1 cellular context compared by ENCODE assay signal in genomic region chr5:28766565-28767158, GRCh38.
TF ChIP-seq lines count a peak whose summit lies in the region.

No MANE protein-coding gene starts in this region.

TF ChIP-seq in WTC11, 78 proteins besides CTCF, POLR2A, EP300 and RAD21 (continued from another document):
- TF ChIP-seq, protein P1, sequence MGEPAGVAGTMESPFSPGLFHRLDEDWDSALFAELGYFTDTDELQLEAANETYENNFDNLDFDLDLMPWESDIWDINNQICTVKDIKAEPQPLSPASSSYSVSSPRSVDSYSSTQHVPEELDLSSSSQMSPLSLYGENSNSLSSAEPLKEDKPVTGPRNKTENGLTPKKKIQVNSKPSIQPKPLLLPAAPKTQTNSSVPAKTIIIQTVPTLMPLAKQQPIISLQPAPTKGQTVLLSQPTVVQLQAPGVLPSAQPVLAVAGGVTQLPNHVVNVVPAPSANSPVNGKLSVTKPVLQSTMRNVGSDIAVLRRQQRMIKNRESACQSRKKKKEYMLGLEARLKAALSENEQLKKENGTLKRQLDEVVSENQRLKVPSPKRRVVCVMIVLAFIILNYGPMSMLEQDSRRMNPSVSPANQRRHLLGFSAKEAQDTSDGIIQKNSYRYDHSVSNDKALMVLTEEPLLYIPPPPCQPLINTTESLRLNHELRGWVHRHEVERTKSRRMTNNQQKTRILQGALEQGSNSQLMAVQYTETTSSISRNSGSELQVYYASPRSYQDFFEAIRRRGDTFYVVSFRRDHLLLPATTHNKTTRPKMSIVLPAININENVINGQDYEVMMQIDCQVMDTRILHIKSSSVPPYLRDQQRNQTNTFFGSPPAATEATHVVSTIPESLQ (CRISPR knock-in tag; IDR thresholded peaks at IDR 0.05): no peak
- TF ChIP-seq ERG (CRISPR knock-in tag; IDR thresholded peaks at IDR 0.05) (no peak), ZNF263 (CRISPR knock-in tag; IDR thresholded peaks at IDR 0.05; ENCODE audit: low read depth) (no peak), E2F5 (CRISPR knock-in tag; IDR thresholded peaks at IDR 0.05) (no peak), ELF4 (CRISPR knock-in tag; IDR thresholded peaks at IDR 0.05; ENCODE audit: low read depth) (no peak), FOXP1 (CRISPR knock-in tag; IDR thresholded peaks at IDR 0.05; ENCODE audit: borderline replicate concordance) (no peak), RELA (CRISPR knock-in tag; IDR thresholded peaks at IDR 0.05; ENCODE audit: borderline replicate concordance) (no peak), ZNF281 (CRISPR knock-in tag; IDR thresholded peaks at IDR 0.05) (no peak), MYBL2 (CRISPR knock-in tag; IDR thresholded peaks at IDR 0.05) (no peak), KAT7 (CRISPR knock-in tag; IDR thresholded peaks at IDR 0.05; ENCODE audit: borderline replicate concordance) (no peak)
- TF ChIP-seq, protein P2, sequence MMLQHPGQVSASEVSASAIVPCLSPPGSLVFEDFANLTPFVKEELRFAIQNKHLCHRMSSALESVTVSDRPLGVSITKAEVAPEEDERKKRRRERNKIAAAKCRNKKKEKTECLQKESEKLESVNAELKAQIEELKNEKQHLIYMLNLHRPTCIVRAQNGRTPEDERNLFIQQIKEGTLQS (CRISPR knock-in tag; conservative IDR thresholded peaks at IDR 0.05): no peak
- TF ChIP-seq, protein P3, sequence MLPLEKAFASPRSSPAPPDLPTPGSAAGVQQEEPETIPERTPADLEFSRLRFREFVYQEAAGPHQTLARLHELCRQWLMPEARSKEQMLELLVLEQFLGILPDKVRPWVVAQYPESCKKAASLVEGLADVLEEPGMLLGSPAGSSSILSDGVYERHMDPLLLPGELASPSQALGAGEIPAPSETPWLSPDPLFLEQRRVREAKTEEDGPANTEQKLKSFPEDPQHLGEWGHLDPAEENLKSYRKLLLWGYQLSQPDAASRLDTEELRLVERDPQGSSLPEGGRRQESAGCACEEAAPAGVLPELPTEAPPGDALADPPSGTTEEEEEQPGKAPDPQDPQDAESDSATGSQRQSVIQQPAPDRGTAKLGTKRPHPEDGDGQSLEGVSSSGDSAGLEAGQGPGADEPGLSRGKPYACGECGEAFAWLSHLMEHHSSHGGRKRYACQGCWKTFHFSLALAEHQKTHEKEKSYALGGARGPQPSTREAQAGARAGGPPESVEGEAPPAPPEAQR (CRISPR knock-in tag; IDR thresholded peaks at IDR 0.05): no peak
- TF ChIP-seq, protein P4, sequence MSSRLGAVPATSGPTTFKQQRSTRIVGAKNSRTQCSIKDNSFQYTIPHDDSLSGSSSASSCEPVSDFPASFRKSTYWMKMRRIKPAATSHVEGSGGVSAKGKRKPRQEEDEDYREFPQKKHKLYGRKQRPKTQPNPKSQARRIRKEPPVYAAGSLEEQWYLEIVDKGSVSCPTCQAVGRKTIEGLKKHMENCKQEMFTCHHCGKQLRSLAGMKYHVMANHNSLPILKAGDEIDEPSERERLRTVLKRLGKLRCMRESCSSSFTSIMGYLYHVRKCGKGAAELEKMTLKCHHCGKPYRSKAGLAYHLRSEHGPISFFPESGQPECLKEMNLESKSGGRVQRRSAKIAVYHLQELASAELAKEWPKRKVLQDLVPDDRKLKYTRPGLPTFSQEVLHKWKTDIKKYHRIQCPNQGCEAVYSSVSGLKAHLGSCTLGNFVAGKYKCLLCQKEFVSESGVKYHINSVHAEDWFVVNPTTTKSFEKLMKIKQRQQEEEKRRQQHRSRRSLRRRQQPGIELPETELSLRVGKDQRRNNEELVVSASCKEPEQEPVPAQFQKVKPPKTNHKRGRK (CRISPR knock-in tag; IDR thresholded peaks at IDR 0.05; ENCODE audit: borderline replicate concordance): no peak
